In genomic region chr2:88639865-88640264, GRCh38 we compare ENCODE assay signal across 1 cellular context.
TF ChIP-seq lines count a peak whose summit lies in the region.

No MANE protein-coding gene starts in this region.

TF ChIP-seq in GM12878, 131 proteins besides CTCF, POLR2A, EP300 and RAD21:
- peak; percentile 34 for TF ChIP-seq KLF5 (IDR thresholded peaks at IDR 0.05; ENCODE audit: partially characterized antibody)
- TF ChIP-seq ZNF274 (IDR thresholded peaks at IDR 0.05; ENCODE audit: insufficient read depth, insufficient read length): no peak
- no peak for TF ChIP-seq E4F1 (IDR thresholded peaks at IDR 0.05; ENCODE audit: borderline replicate concordance, partially characterized antibody)
- peak; percentile 18; the same call in 1 of the 2 replicates for TF ChIP-seq PKNOX1 (IDR thresholded peaks at IDR 0.05)
- no peak for TF ChIP-seq ATF7 (IDR thresholded peaks at IDR 0.05; ENCODE audit: low read depth)
- TF ChIP-seq ATF3 (IDR thresholded peaks at IDR 0.05; ENCODE audit: borderline replicate concordance, extremely low read depth, low read depth, low read length): no peak
- no peak for TF ChIP-seq ZNF24 (IDR thresholded peaks at IDR 0.05)
- no peak for TF ChIP-seq EZH2 (IDR thresholded peaks at IDR 0.05; ENCODE audit: borderline replicate concordance, control insufficient read depth, low read depth, low read length)
